33 cellular contexts compared by ENCODE assay signal in the genomic region with DNA sequence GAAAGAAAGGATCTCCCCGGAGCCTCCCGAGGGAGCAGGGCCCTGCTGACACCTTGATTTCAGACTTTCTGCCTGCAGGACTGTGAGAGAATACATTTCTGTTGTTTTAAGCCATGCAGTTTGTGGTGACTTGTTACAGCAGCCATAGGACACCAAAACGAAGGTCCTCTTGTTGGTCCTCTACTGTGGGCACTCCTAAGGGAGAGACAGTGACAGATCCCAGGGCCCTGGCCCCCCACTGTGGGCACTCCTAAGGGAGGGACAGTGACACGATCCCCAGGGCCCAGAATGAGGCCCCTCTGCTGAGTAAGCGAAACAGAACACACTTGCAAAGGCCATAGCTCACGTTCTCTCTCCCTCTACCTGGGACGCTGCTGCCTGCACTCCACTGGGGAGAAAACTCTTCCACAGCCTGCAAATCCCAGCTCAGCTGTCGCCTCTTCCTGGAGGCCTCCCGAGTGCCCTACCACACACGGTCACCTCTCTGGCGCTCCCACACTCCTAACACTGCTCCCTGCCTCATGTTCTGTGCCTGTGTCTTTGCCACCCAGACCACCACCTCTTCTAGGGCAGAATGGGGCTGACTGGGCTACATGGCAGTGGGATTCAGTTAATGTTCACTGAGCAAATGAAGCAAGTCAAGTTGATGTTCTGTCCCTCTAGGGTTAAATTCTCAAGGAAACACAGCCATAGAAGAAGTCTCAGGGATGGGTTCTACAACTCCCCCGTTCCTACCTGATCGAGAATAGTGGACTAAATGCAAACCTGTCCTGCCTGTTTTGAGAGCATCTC.
"Had no signal": no experiment of that assay in that cellular context is flagged by ENCODE, and none has a peak within 500 bp of the region (broad histone marks: within the 10 kb centered on the region; RNA-seq: fewer than 3 reads in every experiment).

No MANE protein-coding gene starts in this region.

- DNase-seq: activated CD4-positive, alpha-beta T cell treated with anti-CD3 and anti-CD28 coated beads, Interleukin-2, amount 10 ng/mL, durations not matched to agents 24 days and 14 days; activated CD4-positive, alpha-beta T cell treated with anti-CD3 and anti-CD28 coated beads, Interleukin-2, amount 50 U/mL, for 4 hours; activated CD4-positive, CD25-positive, alpha-beta regulatory T cell; activated CD8-positive, alpha-beta T cell treated with anti-CD3 and anti-CD28 coated beads for 36 hours; activated gamma-delta T cell treated with Interleukin-2 at 50 U/mL for 16 hours; activated naive CD4-positive, alpha-beta T cell treated with anti-CD3 and anti-CD28 coated beads for 36 hours; activated T-cell treated with anti-CD3 and anti-CD28 coated beads for 4 hours; activated T-cell treated with anti-CD3 and anti-CD28 coated beads, Interleukin-2, amount 50 U/mL, for 4 hours; adrenal gland; body of pancreas; NCI-H1092 treated with DMSO at 0.1 percent for 48 hours; NCI-H1417; NCI-H146; NCI-H187; NCI-H2029 treated with DMSO at 0.1 percent for 48 hours; NCI-H2107; NCI-H2171; NCI-H510A; NCI-H526; NCI-H748 treated with DMSO at 0.1 percent for 48 hours; NK-92 treated with Interleukin-12 subunit alpha and Interleukin-12 subunit beta, amount 100 ng/mL, for 24 hours; PC-3; Peyer's patch; RPMI8226; SHP77 treated with DMSO at 0.1 percent for 48 hours; SW 1271; T-helper 1 cell; T1000; WERI-Rb-1 had no signal

- H3K27ac ChIP-seq: adrenal gland, body of pancreas, breast epithelium, Peyer's patch, WERI-Rb-1 had no signal

- H3K36me3 ChIP-seq: breast epithelium had no signal

- FAIRE-seq: astrocyte had no signal

- H3K9me3 ChIP-seq: adrenal gland, body of pancreas, breast epithelium, Peyer's patch had no signal

- H3K4me3 Mint-ChIP-seq: activated CD4-positive, alpha-beta T cell treated with anti-CD3 and anti-CD28 coated beads, Interleukin-2, amount 10 ng/mL, durations not matched to agents 24 days and 14 days; activated CD8-positive, alpha-beta T cell treated with anti-CD3 and anti-CD28 coated beads for 36 hours; activated naive CD4-positive, alpha-beta T cell treated with anti-CD3 and anti-CD28 coated beads for 36 hours; activated T-cell treated with anti-CD3 and anti-CD28 coated beads, Interleukin-2, amount 50 U/mL, for 4 hours; activated T-helper 1 cell treated with anti-CD3 and anti-CD28 coated beads, Interleukin-12 subunit alpha, Interleukin-12 subunit beta, Interleukin-2, Interleukin-4 antibody, amounts not matched to agents 30 ng/mL and 10 ng/mL and 1 ng/mL, durations not matched to agents 14 hours and 24 hours and 36 hours had no signal

- ATAC-seq: activated CD8-positive, alpha-beta T cell treated with anti-CD3 and anti-CD28 coated beads for 36 hours; activated naive CD4-positive, alpha-beta T cell treated with anti-CD3 and anti-CD28 coated beads, Interleukin-2, amount 50 U/mL, for 72 hours; activated T-cell treated with anti-CD3 and anti-CD28 coated beads, Interleukin-2, amount 50 U/mL, for 4 hours; body of pancreas; PC-3 had no signal

- H3K9me3 Mint-ChIP-seq: activated CD4-positive, alpha-beta T cell treated with anti-CD3 and anti-CD28 coated beads, Interleukin-2, amount 10 ng/mL, durations not matched to agents 24 days and 14 days; activated CD8-positive, alpha-beta T cell treated with anti-CD3 and anti-CD28 coated beads for 36 hours; activated naive CD4-positive, alpha-beta T cell treated with anti-CD3 and anti-CD28 coated beads for 36 hours; activated naive CD4-positive, alpha-beta T cell treated with anti-CD3 and anti-CD28 coated beads, Interleukin-2, amount 50 U/mL, for 72 hours; activated T-cell treated with anti-CD3 and anti-CD28 coated beads, Interleukin-2, amount 50 U/mL, for 4 hours; activated T-helper 1 cell treated with anti-CD3 and anti-CD28 coated beads, Interleukin-12 subunit alpha, Interleukin-12 subunit beta, Interleukin-2, Interleukin-4 antibody, amounts not matched to agents 30 ng/mL and 10 ng/mL and 1 ng/mL, durations not matched to agents 14 hours and 24 hours and 36 hours had no signal

- H3K4me1 ChIP-seq: adrenal gland, body of pancreas, breast epithelium, Peyer's patch had no signal

- H3K4me3 ChIP-seq: adrenal gland, body of pancreas, breast epithelium, Peyer's patch had no signal

- H3K4me1 Mint-ChIP-seq: activated CD4-positive, alpha-beta T cell treated with anti-CD3 and anti-CD28 coated beads, Interleukin-2, amount 10 ng/mL, durations not matched to agents 24 days and 14 days had no signal

- H3K27me3 ChIP-seq: adrenal gland, body of pancreas, breast epithelium, Peyer's patch had no signal

- H3K27ac Mint-ChIP-seq: activated CD4-positive, alpha-beta T cell treated with anti-CD3 and anti-CD28 coated beads, Interleukin-2, amount 10 ng/mL, durations not matched to agents 24 days and 14 days; activated CD8-positive, alpha-beta T cell treated with anti-CD3 and anti-CD28 coated beads for 36 hours; activated naive CD4-positive, alpha-beta T cell treated with anti-CD3 and anti-CD28 coated beads for 36 hours; activated T-helper 1 cell treated with anti-CD3 and anti-CD28 coated beads, Interleukin-12 subunit alpha, Interleukin-12 subunit beta, Interleukin-2, Interleukin-4 antibody, amounts not matched to agents 30 ng/mL and 10 ng/mL and 1 ng/mL, durations not matched to agents 14 hours and 24 hours and 36 hours had no signal

- H3K27me3 Mint-ChIP-seq: activated CD4-positive, alpha-beta T cell treated with anti-CD3 and anti-CD28 coated beads, Interleukin-2, amount 10 ng/mL, durations not matched to agents 24 days and 14 days; activated CD8-positive, alpha-beta T cell treated with anti-CD3 and anti-CD28 coated beads for 36 hours had no signal
